33 cellular contexts compared by ENCODE assay signal in the genomic region with DNA sequence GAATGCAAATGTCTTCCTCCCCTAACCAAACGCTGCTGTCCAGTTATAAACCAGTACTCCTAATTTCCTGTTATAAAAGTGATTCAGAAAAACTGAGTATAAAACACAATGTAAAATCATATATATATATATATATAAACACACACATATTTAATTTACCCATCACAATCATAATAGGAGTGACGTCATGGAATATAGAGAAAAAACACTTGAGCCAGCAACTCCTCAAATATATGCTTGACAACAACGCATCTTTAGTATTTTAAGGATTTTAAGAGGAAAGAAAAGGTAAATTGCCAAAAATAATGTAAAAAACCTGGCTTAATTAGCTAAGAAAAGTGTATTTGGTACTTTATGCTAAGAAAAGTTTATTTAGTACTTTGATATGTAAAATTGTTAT.
DNase-seq lines count a peak whose midpoint lies in the region; ATAC-seq, FAIRE-seq and TF ChIP-seq lines count a peak whose summit lies in the region.
"Had no signal": no experiment of that assay in that cellular context is flagged by ENCODE, and none has a peak within 500 bp of the region (broad histone marks: within the 10 kb centered on the region; RNA-seq: fewer than 3 reads in every experiment).

No MANE protein-coding gene starts in this region.

- CTCF ChIA-PET in HepG2 (lab: Yijun Ruan, JAX; ENCODE audit: low intra/inter-chr PET ratio, low total read pairs): no interaction called here
- CTCF ChIA-PET in GM12878 (lab: Yijun Ruan, JAX): no interaction called here
- CTCF ChIA-PET in K562 (lab: Yijun Ruan, JAX; ENCODE audit: low intra/inter-chr PET ratio): no interaction called here

- no peak for ATAC-seq in HepG2
- ATAC-seq in right lobe of liver: no peak
- no peak for ATAC-seq in GM12878
- ATAC-seq in K562: no peak
- ATAC-seq: A549; CD8-positive, alpha-beta T cell had no signal

- H3K36me3 ChIP-seq in HepG2 (replicated peaks in 1 of 2; ENCODE audit: control insufficient read depth in 1 of 2, insufficient read depth in 2 of 2, low read length in 2 of 2) (no peaks in the 10 kb centered on the region), right lobe of liver (no peaks in the 10 kb centered on the region), GM12878 (ENCODE audit: control insufficient read depth in 2 of 2, insufficient read depth in 2 of 2, low read length in 1 of 2) (no peaks in the 10 kb centered on the region), K562 (ENCODE audit: control insufficient read depth, insufficient read depth, low read length) (no peaks in the 10 kb centered on the region), parathyroid adenoma (ENCODE audit: control insufficient read depth, insufficient read depth, low read length) (no peaks in the 10 kb centered on the region)
- H3K36me3 ChIP-seq in effector memory CD4-positive, alpha-beta T cell (ENCODE audit: control insufficient read depth, insufficient read depth, low read length): no peaks in the 10 kb centered on the region
- H3K36me3 ChIP-seq: BE2C; BLaER1; BLaER1 treated with 17β-estradiol and CSF1 and Interleukin-3, amounts not matched to agents 10 nM and 100 nM had no signal

- SMC1A ChIA-PET in GM12878 (lab: Charles Lee; ENCODE audit: uncharacterized antibody, unreplicated experiment): no interaction called here

- RAD21 ChIA-PET in GM12878 (lab: Charles Lee; ENCODE audit: unreplicated experiment): no interaction called here

- H3K9me3 ChIP-seq in HepG2 (ENCODE audit: low read length) (peaks cover 43% of the 10 kb centered on the region), right lobe of liver (no peaks in the 10 kb centered on the region), GM12878 (replicated peaks; ENCODE audit: control insufficient read depth, insufficient read depth, low read length) (no peaks in the 10 kb centered on the region), K562 (replicated peaks; ENCODE audit: control insufficient read depth, insufficient read depth, low read depth, low read length) (no peaks in the 10 kb centered on the region), parathyroid adenoma (ENCODE audit: control insufficient read depth, low read length) (no peaks in the 10 kb centered on the region)
- H3K9me3 ChIP-seq in effector memory CD4-positive, alpha-beta T cell (ENCODE audit: control insufficient read depth, low read length): no peaks in the 10 kb centered on the region
- H3K9me3 ChIP-seq: A549; BE2C; BLaER1; BLaER1 treated with 17β-estradiol and CSF1 and Interleukin-3, amounts not matched to agents 10 nM and 100 nM; Caco-2 had no signal

- POLR2A ChIA-PET in HepG2 (lab: Yijun Ruan, JAX): no interaction called here
- POLR2A ChIA-PET in GM12878 (lab: Charles Lee): no interaction called here
- POLR2A ChIA-PET in K562 (lab: Yijun Ruan, JAX): no interaction called here

- TF ChIP-seq EP300 in HepG2 (IDR thresholded peaks at IDR 0.05; ENCODE audit: low read depth in 2 of 2, low read length in 2 of 2): no peak
- no peak for TF ChIP-seq EP300 in HepG2 (CRISPR knock-in tag; IDR thresholded peaks at IDR 0.05; ENCODE audit: borderline replicate concordance)
- no peak for TF ChIP-seq EP300 in GM12878 (IDR thresholded peaks at IDR 0.05; ENCODE audit: borderline replicate concordance in 1 of 2, control insufficient read depth in 1 of 2, low read depth in 2 of 2, low read length in 2 of 2)
- no peak for TF ChIP-seq EP300 in K562 (IDR thresholded peaks at IDR 0.05; ENCODE audit: low read length)

- no peak for TF ChIP-seq RAD21 in HepG2 (CRISPR knock-in tag; IDR thresholded peaks at IDR 0.05)
- TF ChIP-seq RAD21 in GM12878 (IDR thresholded peaks at IDR 0.05; ENCODE audit: insufficient read depth, low read depth, low read length): no peak
- no peak for TF ChIP-seq RAD21 in K562 (CRISPR knock-in tag; conservative IDR thresholded peaks at IDR 0.05 in 1 of 2, IDR thresholded peaks at IDR 0.05 in 1 of 2)

- no peak overlapping the region for H3K4me2 ChIP-seq in HepG2 (ENCODE audit: low read depth, low read length)
- no peak overlapping the region for H3K4me2 ChIP-seq in GM12878 (ENCODE audit: control insufficient read depth, insufficient read depth)
- no peak overlapping the region for H3K4me2 ChIP-seq in K562 (ENCODE audit: insufficient read depth, low read length)
- no peak overlapping the region for H3K4me2 ChIP-seq in parathyroid adenoma (ENCODE audit: low read length)
- H3K4me2 ChIP-seq: A549; BLaER1; BLaER1 treated with 17β-estradiol and CSF1 and Interleukin-3, amounts not matched to agents 10 nM and 100 nM had no signal

- TF ChIP-seq POLR2A in HepG2 (IDR thresholded peaks at IDR 0.05; ENCODE audit: insufficient read depth in 1 of 2, low read depth in 2 of 2, low read length in 2 of 2) (no peak), right lobe of liver (IDR thresholded peaks at IDR 0.05) (no peak), GM12878 (IDR thresholded peaks at IDR 0.05; ENCODE audit: low read depth, low read length) (no peak), K562 (conservative IDR thresholded peaks at IDR 0.05) (no peak)

- WGBS in HepG2 (ENCODE audit: low lambda C conversion rate): 1% methylated on average over 3 of the region's 3 CpGs
- WGBS in right lobe of liver (ENCODE audit: insufficient coverage, low coverage, low lambda C conversion rate, missing lambda C conversion rate): 58% methylated on average over 3 of the region's 3 CpGs
- 39% methylated on average over 3 of the region's 3 CpGs for WGBS in GM12878 (ENCODE audit: insufficient coverage, insufficient replicate concordance, low lambda C conversion rate, missing lambda C conversion rate)
- WGBS in K562 (ENCODE audit: insufficient coverage, low coverage, missing lambda C conversion rate): 0% methylated on average over 3 of the region's 3 CpGs

- H2AFZ ChIP-seq in HepG2 (ENCODE audit: low read length) (no peak overlapping the region), GM12878 (ENCODE audit: control insufficient read depth, low read depth, low read length) (no peak overlapping the region), K562 (ENCODE audit: low read depth, low read length) (no peak overlapping the region), parathyroid adenoma (no peak overlapping the region)

- H3K79me2 ChIP-seq in HepG2 (ENCODE audit: insufficient read depth, low read length): no peaks in the 10 kb centered on the region
- no peaks in the 10 kb centered on the region for H3K79me2 ChIP-seq in GM12878 (ENCODE audit: control insufficient read depth, insufficient read depth, low read length)
- no peaks in the 10 kb centered on the region for H3K79me2 ChIP-seq in K562 (ENCODE audit: control insufficient read depth, insufficient read depth, low read length)
- H3K79me2 ChIP-seq in parathyroid adenoma: no peaks in the 10 kb centered on the region

- TF ChIP-seq CTCF in HepG2 (CRISPR knock-in tag; IDR thresholded peaks at IDR 0.05) (no peak), right lobe of liver (IDR thresholded peaks at IDR 0.05) (no peak), GM12878 (IDR thresholded peaks at IDR 0.05 in 2 of 3, conservative IDR thresholded peaks at IDR 0.05 in 1 of 3; ENCODE audit: control insufficient read depth in 2 of 3, extremely low read depth in 1 of 3, insufficient read depth in 1 of 3, low read depth in 3 of 3, low read length in 3 of 3) (no peak), K562 (IDR thresholded peaks at IDR 0.05 in 2 of 3, conservative IDR thresholded peaks at IDR 0.05 in 1 of 3; ENCODE audit: insufficient read depth in 2 of 3, low read depth in 1 of 3, low read length in 3 of 3) (no peak), parathyroid adenoma (IDR thresholded peaks at IDR 0.05) (no peak)

- H3K4me3 ChIP-seq in HepG2 (replicated peaks in 1 of 3; ENCODE audit: insufficient read depth in 1 of 3, low read depth in 2 of 3, low read length in 3 of 3): no peak overlapping the region
- no peak overlapping the region for H3K4me3 ChIP-seq in right lobe of liver
- no peak overlapping the region for H3K4me3 ChIP-seq in GM12878
- H3K4me3 ChIP-seq in K562: no peak overlapping the region
- peak overlapping the region; percentile 46 for H3K4me3 ChIP-seq in parathyroid adenoma (ENCODE audit: low read depth, low read length)
- H3K4me3 ChIP-seq in effector memory CD4-positive, alpha-beta T cell (ENCODE audit: insufficient read depth, low read depth, low read length, poor library complexity, severe bottlenecking): no peak overlapping the region
- H3K4me3 ChIP-seq: A549; BLaER1; BLaER1 treated with 17β-estradiol and CSF1 and Interleukin-3, amounts not matched to agents 10 nM and 100 nM had no signal

- H3K27me3 ChIP-seq in HepG2 (ENCODE audit: control insufficient read depth in 1 of 2, insufficient read depth in 2 of 2, low read length in 2 of 2) (no peaks in the 10 kb centered on the region), right lobe of liver (no peaks in the 10 kb centered on the region), GM12878 (replicated peaks in 1 of 2; ENCODE audit: control insufficient read depth in 2 of 2, insufficient read depth in 2 of 2, low read length in 1 of 2) (no peaks in the 10 kb centered on the region), K562 (ENCODE audit: control insufficient read depth in 2 of 2, insufficient read depth in 2 of 2, low read length in 2 of 2) (no peaks in the 10 kb centered on the region), parathyroid adenoma (ENCODE audit: control insufficient read depth, insufficient read depth, low read length) (no peaks in the 10 kb centered on the region)
- no peaks in the 10 kb centered on the region for H3K27me3 ChIP-seq in effector memory CD4-positive, alpha-beta T cell (replicated peaks; ENCODE audit: control insufficient read depth, insufficient read depth, low read length, poor library complexity, severe bottlenecking)
- H3K27me3 ChIP-seq: BE2C; BLaER1; BLaER1 treated with 17β-estradiol and CSF1 and Interleukin-3, amounts not matched to agents 10 nM and 100 nM had no signal

- H3K4me1 ChIP-seq in HepG2 (ENCODE audit: insufficient read depth, low read length) (no peaks in the 10 kb centered on the region), right lobe of liver (no peaks in the 10 kb centered on the region), GM12878 (ENCODE audit: control insufficient read depth, insufficient read depth, low read length) (no peaks in the 10 kb centered on the region), K562 (replicated peaks in 1 of 2; ENCODE audit: control insufficient read depth in 2 of 2, insufficient read depth in 2 of 2, low read length in 2 of 2) (no peaks in the 10 kb centered on the region), parathyroid adenoma (no peaks in the 10 kb centered on the region)
- no peaks in the 10 kb centered on the region for H3K4me1 ChIP-seq in effector memory CD4-positive, alpha-beta T cell (ENCODE audit: control insufficient read depth, insufficient read depth, low read length, poor library complexity, severe bottlenecking)
- H3K4me1 ChIP-seq: A549; BE2C; BLaER1; BLaER1 treated with 17β-estradiol and CSF1 and Interleukin-3, amounts not matched to agents 10 nM and 100 nM; Caco-2 had no signal

- no peak overlapping the region for H3K9ac ChIP-seq in HepG2 (ENCODE audit: insufficient read depth, low read depth, low read length)
- no peak overlapping the region for H3K9ac ChIP-seq in GM12878 (ENCODE audit: control insufficient read depth, insufficient read depth, low read length)
- no peak overlapping the region for H3K9ac ChIP-seq in K562 (ENCODE audit: insufficient read depth in 1 of 2, low read depth in 2 of 2, low read length in 2 of 2)
- no peak overlapping the region for H3K9ac ChIP-seq in parathyroid adenoma
- H3K9ac ChIP-seq: BLaER1; BLaER1 treated with 17β-estradiol and CSF1 and Interleukin-3, amounts not matched to agents 10 nM and 100 nM had no signal

- in situ Hi-C loops in HepG2 (cut with HindIII; ENCODE audit: extremely low pct_ligation_motif_present, low pct_unique_long_range_greater_than_20kb) (no loop called here), GM12878 (cut with MboI) (no loop called here), K562 (cut with MboI) (no loop called here)

- H3K27ac ChIP-seq in HepG2 (ENCODE audit: extremely low read length, insufficient read depth, low read length) (no peak overlapping the region), right lobe of liver (no peak overlapping the region), GM12878 (ENCODE audit: control insufficient read depth, insufficient read depth) (no peak overlapping the region), K562 (ENCODE audit: extremely low read depth, low read depth, low read length) (no peak overlapping the region), parathyroid adenoma (no peak overlapping the region)
- H3K27ac ChIP-seq in effector memory CD4-positive, alpha-beta T cell (ENCODE audit: insufficient read depth, low read length, poor library complexity, severe bottlenecking): no peak overlapping the region
- H3K27ac ChIP-seq: 22Rv1; A549; BLaER1; BLaER1 treated with 17β-estradiol and CSF1 and Interleukin-3, amounts not matched to agents 10 nM and 100 nM; C4-2B had no signal

- no peaks in the 10 kb centered on the region for H3K9me1 ChIP-seq in K562 (ENCODE audit: control insufficient read depth, insufficient read depth, low read length)

- H4K20me1 ChIP-seq in HepG2 (ENCODE audit: insufficient read depth, low read length): no peaks in the 10 kb centered on the region
- H4K20me1 ChIP-seq in GM12878 (ENCODE audit: control insufficient read depth, insufficient read depth): no peaks in the 10 kb centered on the region
- H4K20me1 ChIP-seq in K562 (replicated peaks; ENCODE audit: control insufficient read depth, insufficient read depth, low read length): no peaks in the 10 kb centered on the region
- H4K20me1 ChIP-seq: BLaER1; BLaER1 treated with 17β-estradiol and CSF1 and Interleukin-3, amounts not matched to agents 10 nM and 100 nM had no signal

- intact Hi-C loops in HepG2 (cut with micrococcal nuclease; ENCODE audit: unreplicated experiment) (no loop called here), right lobe of liver (cut with DNase I) (no loop called here), GM12878 (cut with micrococcal nuclease; ENCODE audit: unreplicated experiment) (no loop called here), K562 (cut with micrococcal nuclease) (no loop called here)

- BruUV-seq in HepG2 (replicated peaks; lab: Mats Ljungman, UMichigan) (no TSS peak), GM12878 (replicated peaks; lab: Mats Ljungman, UMichigan) (no TSS peak), K562 (replicated peaks; lab: Mats Ljungman, UMichigan) (no TSS peak)

- FAIRE-seq in HepG2 (lab: Jason Lieb, UNC) (no peak), GM12878 (lab: Jason Lieb, UNC) (no peak), K562 (lab: Jason Lieb, UNC) (no peak)
- FAIRE-seq: A549, D721Med had no signal

- no peak for DNase-seq in HepG2 (ENCODE audit: low spot score)
- DNase-seq in right lobe of liver: no peak
- no peak for DNase-seq in GM12878 (ENCODE audit: low read depth, low spot score)
- DNase-seq in K562 (ENCODE audit: extremely low read depth in 1 of 4, low spot score in 3 of 4): no peak
- no peak for DNase-seq in DMS53 treated with DMSO at 0.1 percent for 48 hours (lab: John Stamatoyannopoulos, UW; ENCODE audit: unreplicated experiment)
- DNase-seq in effector memory CD4-positive, alpha-beta T cell: no peak
- no peak for DNase-seq in DMS53 (lab: John Stamatoyannopoulos, UW)
- DNase-seq: 8988T; ACHN; AML-193; BE2C; C1 segment of cervical spinal cord; Caco-2; Calu3; CD4-positive, alpha-beta memory T cell; CD4-positive, alpha-beta T cell; CD4-positive, CD25-positive, alpha-beta regulatory T cell; CD8-positive, alpha-beta memory T cell; CD8-positive, alpha-beta T cell; COR-L47; DMS 273 treated with DMSO at 0.1 percent for 48 hours; DMS153; DMS79; DMS79 treated with DMSO at 0.1 percent for 48 hours; DND-41; EL had no signal
